In the genomic region with DNA sequence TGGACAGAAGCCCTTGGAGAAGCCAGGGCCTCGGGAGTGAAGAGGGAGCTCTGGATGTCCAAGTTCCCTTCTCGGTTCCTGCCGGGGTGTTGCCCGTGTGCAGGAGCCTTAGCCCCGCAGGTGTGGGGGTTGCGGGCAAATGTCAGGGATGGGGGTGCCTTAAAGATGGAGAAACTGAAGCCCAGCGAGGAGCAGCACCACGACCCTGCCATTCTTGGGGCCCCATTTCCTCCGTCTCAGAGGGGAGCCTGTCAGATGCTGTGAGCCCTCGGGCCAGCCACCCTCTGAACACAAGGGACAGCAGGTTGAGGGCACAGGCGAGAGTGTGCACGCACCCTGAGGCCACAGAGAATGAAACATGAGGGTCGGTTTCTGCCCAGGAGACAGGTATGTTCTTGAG, we compare ENCODE assay signal across 17 cellular contexts. TPM values are rescaled to one million over a fixed set of nuclear protein-coding genes. Genes with fewer than 3 reads are reported as not detected.
DNase-seq lines count a peak whose midpoint lies in the region; ATAC-seq and TF ChIP-seq lines count a peak whose summit lies in the region.
"Had no signal": no experiment of that assay in that cellular context is flagged by ENCODE, and none has a peak within 500 bp of the region (broad histone marks: within the 10 kb centered on the region; RNA-seq: fewer than 3 reads in every experiment).

No MANE protein-coding gene starts in this region.

- H3K4me1 ChIP-seq in right atrium auricular region (peaks cover 0 to 92% of the 10 kb centered on the region in 2 donors), A673 (ENCODE audit: insufficient read depth, low read length, poor library complexity, severe bottlenecking) (peaks cover 18% of the 10 kb centered on the region)

- H3K36me3 ChIP-seq in right atrium auricular region (no peaks in the 10 kb centered on the region), A673 (ENCODE audit: insufficient read depth, low read length, poor library complexity, severe bottlenecking) (no peaks in the 10 kb centered on the region)
- H3K36me3 ChIP-seq: adrenal gland had no signal

- H3K27me3 Mint-ChIP-seq in glutamatergic neuron (ENCODE audit: unreplicated experiment) (peaks cover 12% of the 10 kb centered on the region), osteocyte (ENCODE audit: unreplicated experiment) (no peaks in the 10 kb centered on the region), type B pancreatic cell (peaks cover 6% of the 10 kb centered on the region)

- H3K9me3 ChIP-seq in right atrium auricular region: no peaks in the 10 kb centered on the region
- H3K9me3 ChIP-seq in A673 (ENCODE audit: low read depth, low read length, poor library complexity, severe bottlenecking): no peaks in the 10 kb centered on the region
- H3K9me3 ChIP-seq: adrenal gland, mucosa of descending colon had no signal

- H3K27ac ChIP-seq in right atrium auricular region: no peak overlapping the region
- H3K27ac ChIP-seq in A673 (ENCODE audit: low read depth, low read length, poor library complexity, severe bottlenecking): no peak overlapping the region
- H3K27ac ChIP-seq: C4-2B had no signal

- H3K4me3 Mint-ChIP-seq in glutamatergic neuron (ENCODE audit: unreplicated experiment): peak overlapping the region; percentile 72
- peak overlapping the region; percentile 73 for H3K4me3 Mint-ChIP-seq in osteocyte (ENCODE audit: unreplicated experiment)
- H3K4me3 Mint-ChIP-seq in type B pancreatic cell: peak overlapping the region; percentile 45
- H3K4me3 Mint-ChIP-seq: activated B cell treated with CpG ODN at 0.5 μM for 24 hours; T-helper 2 cell treated with Interferon-gamma antibody and Interleukin-4, amounts not matched to agents 5 μg/mL and 100 μg/mL, for 36 hours had no signal

- peaks cover 49% of the 10 kb centered on the region for H3K4me1 Mint-ChIP-seq in glutamatergic neuron (ENCODE audit: low read depth, unreplicated experiment)
- peaks cover 95% of the 10 kb centered on the region for H3K4me1 Mint-ChIP-seq in osteocyte (ENCODE audit: unreplicated experiment)
- H3K4me1 Mint-ChIP-seq in type B pancreatic cell (ENCODE audit: unreplicated experiment): peaks cover 59% of the 10 kb centered on the region

- H3K4me3 ChIP-seq in right atrium auricular region (no peak overlapping the region), A673 (ENCODE audit: low read depth, low read length, poor library complexity, severe bottlenecking) (no peak overlapping the region)
- H3K4me3 ChIP-seq: mucosa of descending colon had no signal

- no peak for ATAC-seq in Right ventricle myocardium superior (ENCODE audit: poor library complexity)
- no peak for ATAC-seq in HG03045 (IDR thresholded peaks at IDR 0.05; ENCODE audit: unreplicated experiment)
- no peak for ATAC-seq in GM19023 (IDR thresholded peaks at IDR 0.05; ENCODE audit: unreplicated experiment)
- ATAC-seq: PC-3 had no signal

- DNase-seq in Right ventricle myocardium superior (peak; percentile 40), right atrium auricular region (ENCODE audit: low spot score) (no peak), glutamatergic neuron (no peak), osteocyte (ENCODE audit: extremely low spot score, unreplicated experiment) (no peak), type B pancreatic cell (ENCODE audit: extremely low spot score, unreplicated experiment) (no peak), A673 (ENCODE audit: low spot score) (no peak)
- DNase-seq: activated B cell treated with CpG ODN at 0.5 μM for 24 hours; Karpas-422; NCI-H774; PC-3; stimulated activated CD4-positive, alpha-beta T cell treated with anti-CD3 and anti-CD28 coated beads, Interleukin-12 subunit alpha, Interleukin-12 subunit beta, amount 100 ng/mL, for 4 hours had no signal

- peaks cover 1% of the 10 kb centered on the region for H3K9me3 Mint-ChIP-seq in glutamatergic neuron (ENCODE audit: unreplicated experiment)
- no peaks in the 10 kb centered on the region for H3K9me3 Mint-ChIP-seq in osteocyte (ENCODE audit: unreplicated experiment)
- H3K9me3 Mint-ChIP-seq in type B pancreatic cell: no peaks in the 10 kb centered on the region
- H3K9me3 Mint-ChIP-seq: activated B cell treated with CpG ODN at 0.5 μM for 24 hours; T-helper 2 cell treated with Interferon-gamma antibody and Interleukin-4, amounts not matched to agents 5 μg/mL and 100 μg/mL, for 36 hours had no signal

- CTCF ChIA-PET in A673 (lab: Charles Lee): no interaction called here

- BruUV-seq in A673 (replicated peaks; lab: Mats Ljungman, UMichigan): no TSS peak

- no peak for TF ChIP-seq CTCF in right atrium auricular region (IDR thresholded peaks at IDR 0.05)
- no peak for TF ChIP-seq CTCF in glutamatergic neuron (IDR thresholded peaks at IDR 0.05; ENCODE audit: partially characterized antibody, unreplicated experiment)
- TF ChIP-seq CTCF in osteocyte (IDR thresholded peaks at IDR 0.05): no peak
- TF ChIP-seq CTCF in type B pancreatic cell (conservative IDR thresholded peaks at IDR 0.05): no peak
- no peak for TF ChIP-seq CTCF in A673 (conservative IDR thresholded peaks at IDR 0.05; ENCODE audit: low read depth, low read length)

- H3K36me3 Mint-ChIP-seq in glutamatergic neuron (ENCODE audit: unreplicated experiment) (no peaks in the 10 kb centered on the region), osteocyte (ENCODE audit: unreplicated experiment) (no peaks in the 10 kb centered on the region), type B pancreatic cell (peaks cover 4% of the 10 kb centered on the region)

- POLR2A ChIA-PET in A673 (lab: Charles Lee; ENCODE audit: low non-redundant PET): no interaction called here

- intact Hi-C loops in Right ventricle myocardium superior (cut with DNase I): no loop called here
- intact Hi-C loops in A673 (cut with micrococcal nuclease; ENCODE audit: unreplicated experiment): no loop called here

- H3K27ac Mint-ChIP-seq in glutamatergic neuron (ENCODE audit: unreplicated experiment): no peak overlapping the region
- H3K27ac Mint-ChIP-seq in osteocyte (ENCODE audit: unreplicated experiment): peak overlapping the region; percentile 34
- H3K27ac Mint-ChIP-seq in type B pancreatic cell: no peak overlapping the region
- H3K27ac Mint-ChIP-seq: activated B cell treated with CpG ODN at 0.5 μM for 24 hours; T-helper 2 cell treated with Interferon-gamma antibody and Interleukin-4, amounts not matched to agents 5 μg/mL and 100 μg/mL, for 36 hours had no signal

- H3K27me3 ChIP-seq in right atrium auricular region (no peaks in the 10 kb centered on the region), A673 (replicated peaks; ENCODE audit: insufficient read depth, low read depth, low read length, poor library complexity) (no peaks in the 10 kb centered on the region)
- H3K27me3 ChIP-seq: adrenal gland had no signal

RNA-seq across cellular contexts. Expression of gene OSBPL5, which starts 6.3 kb away (rescaled TPM):
- total RNA-seq in Right ventricle myocardium superior: 15.3 TPM
- total RNA-seq in right atrium auricular region: 10 to 100 TPM; 11.1 to 17.8 TPM
- 115 TPM for total RNA-seq in glutamatergic neuron (ENCODE audit: unreplicated experiment)
- 47.7 and 47.9 TPM in 2 replicates for total RNA-seq in osteocyte
- 29.8 and 33.1 TPM in 2 replicates for total RNA-seq in type B pancreatic cell (ENCODE audit: low replicate concordance)
- 28.4 and 30.1 TPM in 2 replicates for total RNA-seq in A673 (2021)
- total RNA-seq: activated B cell treated with CpG ODN at 0.5 μM for 24 hours had no signal

RNA-seq across cellular contexts. Expression of gene MRGPRG, which starts 59.8 kb away (rescaled TPM):
- total RNA-seq in Right ventricle myocardium superior: not detected
- not detected for total RNA-seq in right atrium auricular region
- not detected for total RNA-seq in glutamatergic neuron (ENCODE audit: unreplicated experiment)
- not detected in 2 replicates for total RNA-seq in osteocyte
- total RNA-seq in type B pancreatic cell (ENCODE audit: low replicate concordance): not detected in 2 replicates
- not detected in 2 replicates for total RNA-seq in A673 (2021)
- total RNA-seq: activated B cell treated with CpG ODN at 0.5 μM for 24 hours, adrenal gland, mucosa of descending colon, PC-3 had no signal
